In the genomic region with DNA sequence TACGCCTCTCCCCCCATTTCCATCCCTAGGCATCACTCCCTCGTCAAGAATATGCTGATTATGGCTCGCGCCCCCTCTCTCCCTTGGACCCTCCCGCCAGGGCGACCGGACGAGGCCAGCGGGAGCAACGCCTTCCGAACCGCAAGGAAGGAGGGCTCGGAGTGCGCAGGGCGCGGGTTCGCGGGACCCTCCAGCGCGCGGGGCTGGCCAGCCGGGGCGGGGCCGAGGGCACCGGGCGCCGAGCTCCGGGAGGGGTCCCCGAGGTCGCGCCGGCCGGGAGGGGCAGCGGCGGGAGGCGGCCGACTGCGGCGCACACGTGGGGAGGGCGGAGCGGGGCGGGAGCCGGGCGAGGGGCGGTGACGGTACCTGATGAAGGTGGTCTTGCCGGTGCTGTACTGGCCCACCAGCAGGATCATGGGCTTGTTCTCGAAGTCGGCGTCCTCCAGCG, we compare ENCODE assay signal across 1 cellular context.
TF ChIP-seq lines count a peak whose summit lies in the region.

No MANE protein-coding gene starts in this region.

TF ChIP-seq in K562, 482 proteins besides CTCF, POLR2A, EP300 and RAD21 (continued from another document):
- TF ChIP-seq, protein P1, sequence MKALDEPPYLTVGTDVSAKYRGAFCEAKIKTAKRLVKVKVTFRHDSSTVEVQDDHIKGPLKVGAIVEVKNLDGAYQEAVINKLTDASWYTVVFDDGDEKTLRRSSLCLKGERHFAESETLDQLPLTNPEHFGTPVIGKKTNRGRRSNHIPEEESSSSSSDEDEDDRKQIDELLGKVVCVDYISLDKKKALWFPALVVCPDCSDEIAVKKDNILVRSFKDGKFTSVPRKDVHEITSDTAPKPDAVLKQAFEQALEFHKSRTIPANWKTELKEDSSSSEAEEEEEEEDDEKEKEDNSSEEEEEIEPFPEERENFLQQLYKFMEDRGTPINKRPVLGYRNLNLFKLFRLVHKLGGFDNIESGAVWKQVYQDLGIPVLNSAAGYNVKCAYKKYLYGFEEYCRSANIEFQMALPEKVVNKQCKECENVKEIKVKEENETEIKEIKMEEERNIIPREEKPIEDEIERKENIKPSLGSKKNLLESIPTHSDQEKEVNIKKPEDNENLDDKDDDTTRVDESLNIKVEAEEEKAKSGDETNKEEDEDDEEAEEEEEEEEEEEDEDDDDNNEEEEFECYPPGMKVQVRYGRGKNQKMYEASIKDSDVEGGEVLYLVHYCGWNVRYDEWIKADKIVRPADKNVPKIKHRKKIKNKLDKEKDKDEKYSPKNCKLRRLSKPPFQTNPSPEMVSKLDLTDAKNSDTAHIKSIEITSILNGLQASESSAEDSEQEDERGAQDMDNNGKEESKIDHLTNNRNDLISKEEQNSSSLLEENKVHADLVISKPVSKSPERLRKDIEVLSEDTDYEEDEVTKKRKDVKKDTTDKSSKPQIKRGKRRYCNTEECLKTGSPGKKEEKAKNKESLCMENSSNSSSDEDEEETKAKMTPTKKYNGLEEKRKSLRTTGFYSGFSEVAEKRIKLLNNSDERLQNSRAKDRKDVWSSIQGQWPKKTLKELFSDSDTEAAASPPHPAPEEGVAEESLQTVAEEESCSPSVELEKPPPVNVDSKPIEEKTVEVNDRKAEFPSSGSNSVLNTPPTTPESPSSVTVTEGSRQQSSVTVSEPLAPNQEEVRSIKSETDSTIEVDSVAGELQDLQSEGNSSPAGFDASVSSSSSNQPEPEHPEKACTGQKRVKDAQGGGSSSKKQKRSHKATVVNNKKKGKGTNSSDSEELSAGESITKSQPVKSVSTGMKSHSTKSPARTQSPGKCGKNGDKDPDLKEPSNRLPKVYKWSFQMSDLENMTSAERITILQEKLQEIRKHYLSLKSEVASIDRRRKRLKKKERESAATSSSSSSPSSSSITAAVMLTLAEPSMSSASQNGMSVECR (CRISPR knock-in tag; IDR thresholded peaks at IDR 0.05), result peak; percentile 11; the same call in 1 of the 2 replicates
- peak; percentile 39; the same call in 1 of the 2 replicates for TF ChIP-seq MXI1 (IDR thresholded peaks at IDR 0.05; ENCODE audit: low read depth, low read length)
- TF ChIP-seq SIN3A (IDR thresholded peaks at IDR 0.05; ENCODE audit: borderline replicate concordance in 2 of 2, control insufficient read depth in 1 of 2, low read depth in 2 of 2, low read length in 2 of 2), result peak; percentile 9 to 10; a peak in 1 of 4 replicates
- TF ChIP-seq, protein P2, sequence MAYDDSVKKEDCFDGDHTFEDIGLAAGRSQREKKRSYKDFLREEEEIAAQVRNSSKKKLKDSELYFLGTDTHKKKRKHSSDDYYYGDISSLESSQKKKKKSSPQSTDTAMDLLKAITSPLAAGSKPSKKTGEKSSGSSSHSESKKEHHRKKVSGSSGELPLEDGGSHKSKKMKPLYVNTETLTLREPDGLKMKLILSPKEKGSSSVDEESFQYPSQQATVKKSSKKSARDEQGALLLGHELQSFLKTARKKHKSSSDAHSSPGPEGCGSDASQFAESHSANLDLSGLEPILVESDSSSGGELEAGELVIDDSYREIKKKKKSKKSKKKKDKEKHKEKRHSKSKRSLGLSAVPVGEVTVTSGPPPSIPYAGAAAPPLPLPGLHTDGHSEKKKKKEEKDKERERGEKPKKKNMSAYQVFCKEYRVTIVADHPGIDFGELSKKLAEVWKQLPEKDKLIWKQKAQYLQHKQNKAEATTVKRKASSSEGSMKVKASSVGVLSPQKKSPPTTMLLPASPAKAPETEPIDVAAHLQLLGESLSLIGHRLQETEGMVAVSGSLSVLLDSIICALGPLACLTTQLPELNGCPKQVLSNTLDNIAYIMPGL (CRISPR knock-in tag; IDR thresholded peaks at IDR 0.05), result peak; percentile 48; the same call in 1 of the 2 replicates
- TF ChIP-seq GATAD2B (IDR thresholded peaks at IDR 0.05; ENCODE audit: borderline replicate concordance), result peak; percentile 50; the same call in 1 of the 2 replicates
- TF ChIP-seq, protein P3, sequence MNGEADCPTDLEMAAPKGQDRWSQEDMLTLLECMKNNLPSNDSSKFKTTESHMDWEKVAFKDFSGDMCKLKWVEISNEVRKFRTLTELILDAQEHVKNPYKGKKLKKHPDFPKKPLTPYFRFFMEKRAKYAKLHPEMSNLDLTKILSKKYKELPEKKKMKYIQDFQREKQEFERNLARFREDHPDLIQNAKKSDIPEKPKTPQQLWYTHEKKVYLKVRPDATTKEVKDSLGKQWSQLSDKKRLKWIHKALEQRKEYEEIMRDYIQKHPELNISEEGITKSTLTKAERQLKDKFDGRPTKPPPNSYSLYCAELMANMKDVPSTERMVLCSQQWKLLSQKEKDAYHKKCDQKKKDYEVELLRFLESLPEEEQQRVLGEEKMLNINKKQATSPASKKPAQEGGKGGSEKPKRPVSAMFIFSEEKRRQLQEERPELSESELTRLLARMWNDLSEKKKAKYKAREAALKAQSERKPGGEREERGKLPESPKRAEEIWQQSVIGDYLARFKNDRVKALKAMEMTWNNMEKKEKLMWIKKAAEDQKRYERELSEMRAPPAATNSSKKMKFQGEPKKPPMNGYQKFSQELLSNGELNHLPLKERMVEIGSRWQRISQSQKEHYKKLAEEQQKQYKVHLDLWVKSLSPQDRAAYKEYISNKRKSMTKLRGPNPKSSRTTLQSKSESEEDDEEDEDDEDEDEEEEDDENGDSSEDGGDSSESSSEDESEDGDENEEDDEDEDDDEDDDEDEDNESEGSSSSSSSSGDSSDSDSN (IDR thresholded peaks at IDR 0.05; ENCODE audit: borderline replicate concordance in 1 of 2, low read depth in 2 of 2, low read length in 2 of 2), result no peak
- TF ChIP-seq SIN3B (IDR thresholded peaks at IDR 0.05; ENCODE audit: low read depth), result 0 out of 2 replicates have a peak, but pooled peaks have one; percentile 9
- TF ChIP-seq NRF1 (conservative IDR thresholded peaks at IDR 0.05 in 1 of 2, IDR thresholded peaks at IDR 0.05 in 1 of 2), result no peak
- no peak for TF ChIP-seq CBX8 (IDR thresholded peaks at IDR 0.05; ENCODE audit: borderline replicate concordance, extremely low read depth, low read depth, low read length, poor library complexity, severe bottlenecking)
- TF ChIP-seq TEAD1 (CRISPR knock-in tag; IDR thresholded peaks at IDR 0.05), result 0 out of 4 replicates have a peak, but pooled peaks of 1 of the 2 experiments have one; percentile 60
- peak; percentile 4 for TF ChIP-seq PCBP1 (IDR thresholded peaks at IDR 0.05; ENCODE audit: low read depth, low read length, poor library complexity, severe bottlenecking)
- TF ChIP-seq, protein P4, sequence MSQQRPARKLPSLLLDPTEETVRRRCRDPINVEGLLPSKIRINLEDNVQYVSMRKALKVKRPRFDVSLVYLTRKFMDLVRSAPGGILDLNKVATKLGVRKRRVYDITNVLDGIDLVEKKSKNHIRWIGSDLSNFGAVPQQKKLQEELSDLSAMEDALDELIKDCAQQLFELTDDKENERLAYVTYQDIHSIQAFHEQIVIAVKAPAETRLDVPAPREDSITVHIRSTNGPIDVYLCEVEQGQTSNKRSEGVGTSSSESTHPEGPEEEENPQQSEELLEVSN (IDR thresholded peaks at IDR 0.05; ENCODE audit: borderline replicate concordance in 1 of 2, extremely low read depth in 1 of 2, insufficient read depth in 1 of 2, insufficient read length in 1 of 2, low read depth in 1 of 2, low read length in 1 of 2, poor library complexity in 1 of 2, severe bottlenecking in 1 of 2), result peak; percentile 48 to 53
- TF ChIP-seq, protein P5, sequence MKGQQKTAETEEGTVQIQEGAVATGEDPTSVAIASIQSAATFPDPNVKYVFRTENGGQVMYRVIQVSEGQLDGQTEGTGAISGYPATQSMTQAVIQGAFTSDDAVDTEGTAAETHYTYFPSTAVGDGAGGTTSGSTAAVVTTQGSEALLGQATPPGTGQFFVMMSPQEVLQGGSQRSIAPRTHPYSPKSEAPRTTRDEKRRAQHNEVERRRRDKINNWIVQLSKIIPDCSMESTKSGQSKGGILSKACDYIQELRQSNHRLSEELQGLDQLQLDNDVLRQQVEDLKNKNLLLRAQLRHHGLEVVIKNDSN (CRISPR knock-in tag; IDR thresholded peaks at IDR 0.05), result 0 out of 2 replicates have a peak, but pooled peaks have one; percentile 34
- TF ChIP-seq, protein P6, sequence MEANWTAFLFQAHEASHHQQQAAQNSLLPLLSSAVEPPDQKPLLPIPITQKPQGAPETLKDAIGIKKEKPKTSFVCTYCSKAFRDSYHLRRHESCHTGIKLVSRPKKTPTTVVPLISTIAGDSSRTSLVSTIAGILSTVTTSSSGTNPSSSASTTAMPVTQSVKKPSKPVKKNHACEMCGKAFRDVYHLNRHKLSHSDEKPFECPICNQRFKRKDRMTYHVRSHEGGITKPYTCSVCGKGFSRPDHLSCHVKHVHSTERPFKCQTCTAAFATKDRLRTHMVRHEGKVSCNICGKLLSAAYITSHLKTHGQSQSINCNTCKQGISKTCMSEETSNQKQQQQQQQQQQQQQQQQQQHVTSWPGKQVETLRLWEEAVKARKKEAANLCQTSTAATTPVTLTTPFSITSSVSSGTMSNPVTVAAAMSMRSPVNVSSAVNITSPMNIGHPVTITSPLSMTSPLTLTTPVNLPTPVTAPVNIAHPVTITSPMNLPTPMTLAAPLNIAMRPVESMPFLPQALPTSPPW (CRISPR knock-in tag; IDR thresholded peaks at IDR 0.05), result peak; percentile 32
- no peak for TF ChIP-seq NR2F6 (CRISPR knock-in tag; IDR thresholded peaks at IDR 0.05)
